Comparison of ENCODE assay signal across 8 cellular contexts in the genomic region with DNA sequence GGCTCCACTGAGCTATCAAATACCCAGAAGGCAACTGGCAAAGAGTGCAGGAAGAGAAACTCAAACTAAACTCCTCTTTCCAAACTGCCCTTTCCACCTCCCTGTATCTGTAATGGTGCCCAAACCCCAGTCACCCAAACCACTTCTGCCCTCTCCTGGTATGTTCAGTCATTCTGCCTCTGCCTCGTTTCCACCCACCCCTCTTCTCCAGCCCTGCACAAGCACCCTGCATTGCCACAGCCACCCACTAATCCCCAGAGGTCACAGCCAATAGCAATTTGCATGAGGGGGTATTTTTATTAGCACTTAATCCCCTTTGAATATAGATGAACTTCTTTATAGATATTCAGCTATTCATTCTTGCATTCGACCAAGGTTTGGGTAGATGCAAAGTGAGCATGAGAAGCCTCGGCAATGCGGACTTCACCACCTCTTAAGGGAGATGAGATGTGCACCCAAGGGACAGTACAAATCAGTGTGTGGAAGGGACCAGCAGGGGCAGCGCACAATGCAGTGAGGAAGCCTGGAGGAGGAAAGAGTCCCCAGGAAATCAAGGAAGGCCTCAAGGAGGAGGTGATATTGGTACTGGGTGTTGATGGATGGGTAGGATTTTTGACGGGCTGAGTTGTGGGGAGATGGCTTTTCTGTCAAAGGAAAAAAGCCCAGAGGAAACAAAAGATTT. TPM values are rescaled to one million over a fixed set of nuclear protein-coding genes. Genes with fewer than 3 reads are reported as not detected.
DNase-seq lines count a peak whose midpoint lies in the region; ATAC-seq lines count a peak whose summit lies in the region.

No MANE protein-coding gene starts in this region.

- DNase-seq in stimulated activated CD8-positive, alpha-beta memory T cell treated with anti-CD3 and anti-CD28 coated beads, Interleukin-15, amount 100 ng/mL, for 1 hour (ENCODE audit: low read depth), result peak; percentile 35
- no peak for DNase-seq in stimulated activated CD8-positive, alpha-beta memory T cell treated with anti-CD3 and anti-CD28 coated beads, Interleukin-4, amount 100 ng/mL, for 48 hours
- DNase-seq in NCI-H82 (lab: John Stamatoyannopoulos, UW) (peak; percentile 71), left cardiac atrium (no peak), NCI-H1417 treated with DMSO at 0.1 percent for 48 hours (lab: John Stamatoyannopoulos, UW) (no peak)
- peak; percentile 56 for DNase-seq in activated naive CD4-positive, alpha-beta T cell treated with Interleukin-2 at 50 U/mL for 16 hours
- DNase-seq in stimulated activated naive CD8-positive, alpha-beta T cell treated with anti-CD3 and anti-CD28 coated beads, Interleukin-15, Interleukin-2, amounts not matched to agents 100 U/mL and 50 U/mL, for 24 hours, result no peak

- peak; percentile 73 for ATAC-seq in HG02588 (IDR thresholded peaks at IDR 0.05; ENCODE audit: unreplicated experiment)
- peak; percentile 85 to 90 for ATAC-seq in left cardiac atrium
- peak; percentile 96 for ATAC-seq in stimulated activated naive CD8-positive, alpha-beta T cell treated with anti-CD3 and anti-CD28 coated beads, Interleukin-15, Interleukin-2, amounts not matched to agents 100 U/mL and 50 U/mL, for 24 hours

- intact Hi-C loops in left cardiac atrium (cut with DNase I), result no loop called here

RNA-seq across cellular contexts. Expression of a gene that starts 12.4 kb away (rescaled TPM):
- total RNA-seq in left cardiac atrium, result 1 to 10 TPM in 1 of 2 donors, under 1 TPM in 1; 0.68 to 1.4 TPM

RNA-seq across cellular contexts. Expression of a gene that starts 28.6 kb away (rescaled TPM):
- 10 to 100 TPM in 1 of 2 donors, 1 to 10 TPM in 1; 9.1 to 13.3 TPM for total RNA-seq in left cardiac atrium

RNA-seq across cellular contexts. Expression of a gene that starts 29.2 kb away (rescaled TPM):
- total RNA-seq in left cardiac atrium, result not detected

Comparison
In these comparisons a context has a peak if more than half of its experiments do, and no peak if none do; other contexts are left out.
1. DNase-seq: peak in stimulated activated CD8-positive, alpha-beta memory T cell treated with anti-CD3 and anti-CD28 coated beads, Interleukin-15, amount 100 ng/mL, for 1 hour (single experiment), NCI-H82 (single experiment) and activated naive CD4-positive, alpha-beta T cell treated with Interleukin-2 at 50 U/mL for 16 hours (single experiment); none in stimulated activated CD8-positive, alpha-beta memory T cell treated with anti-CD3 and anti-CD28 coated beads, Interleukin-4, amount 100 ng/mL, for 48 hours (single experiment), left cardiac atrium (single experiment), stimulated activated naive CD8-positive, alpha-beta T cell treated with anti-CD3 and anti-CD28 coated beads, Interleukin-15, Interleukin-2, amounts not matched to agents 100 U/mL and 50 U/mL, for 24 hours (single experiment) and NCI-H1417 treated with DMSO at 0.1 percent for 48 hours (single experiment).
2. Peak in every context shown above with its lines, with median percentiles within 50 percentile points of each other: ATAC-seq.